20 cellular contexts compared by ENCODE assay signal in genomic region chr1:208691012-208691411, GRCh38.
"Had no signal": no experiment of that assay in that cellular context is flagged by ENCODE, and none has a peak within 500 bp of the region (broad histone marks: within the 10 kb centered on the region; RNA-seq: fewer than 3 reads in every experiment).

No MANE protein-coding gene starts in this region.

- H3K4me1 ChIP-seq: ascending aorta, body of pancreas had no signal

- H3K27ac ChIP-seq: ascending aorta, body of pancreas had no signal

- H3K4me3 ChIP-seq: ascending aorta, body of pancreas had no signal

- H3K36me3 ChIP-seq: ascending aorta had no signal

- H3K9me3 ChIP-seq: ascending aorta, body of pancreas had no signal

- ATAC-seq: activated CD8-positive, alpha-beta memory T cell treated with anti-CD3 and anti-CD28 coated beads, Interleukin-2, amount 10 ng/mL, durations not matched to agents 7 days and 5 days; body of pancreas; PC-3; T-helper 17 cell had no signal

- H3K27me3 ChIP-seq: ascending aorta, body of pancreas had no signal

- FAIRE-seq: RCC 7860 had no signal

- DNase-seq: activated B cell treated with CpG ODN at 0.5 μM for 24 hours; activated CD4-positive, alpha-beta T cell treated with anti-CD3 and anti-CD28 coated beads for 1 hour; activated CD4-positive, alpha-beta T cell treated with anti-CD3 and anti-CD28 coated beads, Interleukin-2, amount 10 ng/mL, durations not matched to agents 24 days and 14 days; activated CD4-positive, alpha-beta T cell treated with anti-CD3 and anti-CD28 coated beads, Interleukin-2, amount 50 U/mL, for 48 hours; activated CD8-positive, alpha-beta memory T cell treated with anti-CD3 and anti-CD28 coated beads, Interleukin-2, amount 10 ng/mL, durations not matched to agents 7 days and 5 days; activated effector memory CD4-positive, alpha-beta T cell treated with Interleukin-2 at 50 U/mL for 16 hours; activated naive CD4-positive, alpha-beta T cell; activated T-cell treated with anti-CD3 and anti-CD28 coated beads, Interleukin-2, amount 50 U/mL, for 24 hours; body of pancreas; cortex of kidney; NCI-H1092; NCI-H1417; NCI-H1930; NCI-H524; PC-3; SIG-M5; T-helper 17 cell; T-helper 9 cell had no signal
